Comparison of ENCODE assay signal across 8 cellular contexts in genomic region chr13:26222523-26223046, GRCh38. TPM values are rescaled to one million over a fixed set of nuclear protein-coding genes. Genes with fewer than 3 reads are reported as not detected.
A peak's percentile ranks its signal among the peaks of the same experiment; 100 is the strongest.
DNase-seq lines count a peak whose midpoint lies in the region; ATAC-seq and TF ChIP-seq lines count a peak whose summit lies in the region.

No MANE protein-coding gene starts in this region.

- no peaks in the 10 kb centered on the region for H3K27me3 ChIP-seq in OCI-LY3 (ENCODE audit: low read depth, low read length)

- peak overlapping the region; percentile 87 for H3K4me3 ChIP-seq in OCI-LY3 (ENCODE audit: low read length)
- H3K4me3 ChIP-seq in epithelial cell of esophagus (ENCODE audit: low read length): peak overlapping the region; percentile 92

- ATAC-seq in GM18867 (IDR thresholded peaks at IDR 0.05; ENCODE audit: unreplicated experiment) (peak; percentile 41), HG02588 (IDR thresholded peaks at IDR 0.05; ENCODE audit: unreplicated experiment) (peak; percentile 40), HG03039 (IDR thresholded peaks at IDR 0.05; ENCODE audit: unreplicated experiment) (no peak)

- H3K9me3 Mint-ChIP-seq in neural crest cell: no peaks in the 10 kb centered on the region

- no peaks in the 10 kb centered on the region for H4K20me1 ChIP-seq in OCI-LY3 (ENCODE audit: insufficient read depth, low read length)

- no peak for TF ChIP-seq CTCF in OCI-LY3 (IDR thresholded peaks at IDR 0.05; ENCODE audit: low read depth, low read length)
- TF ChIP-seq CTCF in epithelial cell of esophagus (IDR thresholded peaks at IDR 0.05; ENCODE audit: insufficient read depth, low read depth, low read length, missing control alignments): no peak
- no peak for TF ChIP-seq CTCF in neural crest cell (conservative IDR thresholded peaks at IDR 0.05)

- peaks cover 34% of the 10 kb centered on the region for H3K4me1 Mint-ChIP-seq in neural crest cell

- H3K27me3 Mint-ChIP-seq in neural crest cell (ENCODE audit: low read depth): peaks cover 5% of the 10 kb centered on the region

- peaks cover 20% of the 10 kb centered on the region for H3K4me1 ChIP-seq in OCI-LY3 (ENCODE audit: low read length)

- DNase-seq in epithelial cell of esophagus (ENCODE audit: low read depth) (no peak), neural crest cell (ENCODE audit: low read depth, low spot score) (no peak), NCI-H524 (lab: John Stamatoyannopoulos, UW) (no peak), germinal center (ENCODE audit: low spot score) (no peak)

- peaks cover 20% of the 10 kb centered on the region for H3K79me2 ChIP-seq in OCI-LY3 (ENCODE audit: low read length)

- peak overlapping the region; percentile 96 for H3K9ac ChIP-seq in OCI-LY3 (ENCODE audit: low read length)

- peaks cover 2% of the 10 kb centered on the region for H3K36me3 Mint-ChIP-seq in neural crest cell (ENCODE audit: low read depth)

- peak overlapping the region; percentile 94 for H3K4me3 Mint-ChIP-seq in neural crest cell

- peak overlapping the region; percentile 79 for H3K4me2 ChIP-seq in OCI-LY3 (ENCODE audit: low read length)

- H3K9me3 ChIP-seq in OCI-LY3 (ENCODE audit: insufficient read depth, low read length): no peaks in the 10 kb centered on the region

- peaks cover 24% of the 10 kb centered on the region for H3K36me3 ChIP-seq in OCI-LY3 (replicated peaks; ENCODE audit: low read depth, low read length)

- H3K27ac Mint-ChIP-seq in neural crest cell (ENCODE audit: unreplicated experiment): peak overlapping the region; percentile 100

- peak overlapping the region; percentile 82 for H3K27ac ChIP-seq in OCI-LY3 (ENCODE audit: low read length)

- peak overlapping the region; percentile 92 for H2AFZ ChIP-seq in OCI-LY3 (ENCODE audit: low read depth, low read length)

RNA-seq across cellular contexts. Expression of gene RNF6, which starts 0.5 kb away (rescaled TPM):
- total RNA-seq in neural crest cell: 16.9 and 25.5 TPM in 2 replicates

RNA-seq across cellular contexts. Expression of gene CDK8, which starts 31.3 kb away (rescaled TPM):
- total RNA-seq in neural crest cell: 30.0 and 33.3 TPM in 2 replicates
